In the genomic region with DNA sequence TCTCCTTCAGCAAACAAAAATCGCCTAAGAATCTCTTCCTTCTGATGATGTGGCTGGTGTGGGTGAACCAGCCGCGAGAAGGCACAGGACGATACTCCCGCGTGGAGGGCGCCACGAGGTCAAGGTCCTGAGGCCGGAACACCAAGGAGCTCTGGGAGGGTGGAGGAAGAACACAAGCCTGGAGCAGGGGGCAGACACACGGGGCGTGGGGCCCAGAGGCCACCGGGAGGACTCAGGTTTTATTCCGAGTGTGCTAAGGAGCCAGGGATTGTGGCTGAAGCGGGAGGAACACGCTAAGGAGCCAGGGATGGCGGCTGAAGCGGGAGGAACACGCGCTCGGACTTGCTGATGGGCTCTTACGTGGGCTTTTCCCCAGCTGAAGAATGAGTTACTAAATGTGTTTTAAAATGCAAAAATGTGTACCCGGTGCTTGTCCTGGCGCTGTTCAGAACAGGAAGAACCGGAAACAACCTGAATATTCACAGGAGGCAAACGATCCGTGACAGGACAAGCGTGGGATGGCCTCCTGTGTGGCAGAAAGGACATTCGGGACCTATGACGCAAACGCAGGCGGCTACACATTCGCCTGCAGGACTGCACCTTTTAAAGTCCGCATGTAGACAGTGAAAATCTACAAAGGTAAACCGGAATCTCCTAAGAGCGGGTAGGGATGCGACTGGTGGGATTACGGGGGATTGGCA, we compare ENCODE assay signal across 20 cellular contexts.
DNase-seq lines count a peak whose midpoint lies in the region; ATAC-seq and TF ChIP-seq lines count a peak whose summit lies in the region.
"Had no signal": no experiment of that assay in that cellular context is flagged by ENCODE, and none has a peak within 500 bp of the region (broad histone marks: within the 10 kb centered on the region; RNA-seq: fewer than 3 reads in every experiment).

No MANE protein-coding gene starts in this region.

- H3K9me3 Mint-ChIP-seq in GM23338 (no peaks in the 10 kb centered on the region), nephron progenitor cell (no peaks in the 10 kb centered on the region)
- H3K9me3 Mint-ChIP-seq: CD8-positive, alpha-beta T cell; memory B cell; natural killer cell had no signal

- H4K20me1 ChIP-seq in BLaER1: no peaks in the 10 kb centered on the region
- no peaks in the 10 kb centered on the region for H4K20me1 ChIP-seq in GM23338 (replicated peaks; ENCODE audit: insufficient read depth)

- H3K27ac Mint-ChIP-seq in GM23338: peak overlapping the region; percentile 67; the same call in 1 of the 2 replicates
- peak overlapping the region; percentile 42 for H3K27ac Mint-ChIP-seq in nephron progenitor cell
- H3K27ac Mint-ChIP-seq: CD8-positive, alpha-beta T cell; memory B cell; natural killer cell had no signal

- H3K9me3 ChIP-seq in BLaER1: no peaks in the 10 kb centered on the region

- ATAC-seq in GM23338 (no peak), GM18502 (IDR thresholded peaks at IDR 0.05; ENCODE audit: poor library complexity, unreplicated experiment) (no peak), GM18867 (IDR thresholded peaks at IDR 0.05; ENCODE audit: unreplicated experiment) (no peak)
- ATAC-seq: CD8-positive, alpha-beta T cell; natural killer cell had no signal

- no peaks in the 10 kb centered on the region for H3K27me3 ChIP-seq in BLaER1
- H3K27me3 ChIP-seq in GM23338 (ENCODE audit: insufficient read depth): no peaks in the 10 kb centered on the region

- DNase-seq in GM23338 (ENCODE audit: low spot score) (no peak), epithelial cell of esophagus (ENCODE audit: low read depth) (peak; percentile 26), nephron progenitor cell (no peak), AML-193 (lab: John Stamatoyannopoulos, UW) (no peak), substantia nigra (lab: John Stamatoyannopoulos, UW) (no peak)
- DNase-seq: activated naive CD4-positive, alpha-beta T cell; CD8-positive, alpha-beta T cell; cerebellar nuclear complex; natural killer cell; NCI-H2107; NCI-H774; OCI-M1; SHP77; small intestine; stimulated activated CD4-positive, alpha-beta T cell treated with anti-CD3 and anti-CD28 coated beads, Interleukin-4, amount 100 ng/mL, for 24 hours; T-helper 1 cell had no signal

- H3K4me1 Mint-ChIP-seq in GM23338 (peaks cover 15% of the 10 kb centered on the region), nephron progenitor cell (peaks cover 36% of the 10 kb centered on the region)

- no peaks in the 10 kb centered on the region for H3K79me2 ChIP-seq in GM23338 (replicated peaks; ENCODE audit: insufficient read depth)

- H3K27me3 Mint-ChIP-seq in GM23338 (ENCODE audit: insufficient read depth, low read depth, poor library complexity) (peaks cover 5% of the 10 kb centered on the region), nephron progenitor cell (ENCODE audit: low read depth, poor library complexity) (peaks cover 6% of the 10 kb centered on the region)
- H3K27me3 Mint-ChIP-seq: memory B cell had no signal

- H2AFZ ChIP-seq in GM23338: no peak overlapping the region

- H3K36me3 Mint-ChIP-seq in GM23338 (ENCODE audit: low read depth) (peaks cover 20% of the 10 kb centered on the region; the same call in 2 of the 3 replicates), nephron progenitor cell (ENCODE audit: low read depth) (peaks cover 39% of the 10 kb centered on the region)
- H3K36me3 Mint-ChIP-seq: natural killer cell had no signal

- H3K9me2 ChIP-seq in GM23338 (ENCODE audit: insufficient read depth): no peaks in the 10 kb centered on the region

- peak overlapping the region; percentile 67 for H3K9ac ChIP-seq in BLaER1

- H3K4me3 Mint-ChIP-seq in GM23338: no peak overlapping the region
- H3K4me3 Mint-ChIP-seq in nephron progenitor cell: no peak overlapping the region
- H3K4me3 Mint-ChIP-seq: CD8-positive, alpha-beta T cell; memory B cell; natural killer cell had no signal

- H3K4me1 ChIP-seq in BLaER1 (peaks cover 98% of the 10 kb centered on the region), GM23338 (ENCODE audit: insufficient read depth) (no peaks in the 10 kb centered on the region)

- H3K4me2 ChIP-seq in BLaER1 (peak overlapping the region; percentile 76), GM23338 (no peak overlapping the region)

- 0 out of 2 replicates have a peak, but pooled peaks cover 6% of the 10 kb centered on the region for H3K36me3 ChIP-seq in BLaER1
- H3K36me3 ChIP-seq in GM23338 (ENCODE audit: insufficient read depth): no peaks in the 10 kb centered on the region

- TF ChIP-seq CTCF in GM23338 (conservative IDR thresholded peaks at IDR 0.05; ENCODE audit: low read depth in 2 of 2) (no peak), epithelial cell of esophagus (IDR thresholded peaks at IDR 0.05; ENCODE audit: insufficient read depth, low read depth, low read length, missing control alignments) (no peak), nephron progenitor cell (IDR thresholded peaks at IDR 0.05) (no peak)

- H3K27ac ChIP-seq in BLaER1 (peak overlapping the region; percentile 77), GM23338 (ENCODE audit: low read depth) (no peak overlapping the region), substantia nigra (ENCODE audit: low read depth, low read length, poor library complexity, severe bottlenecking) (no peak overlapping the region)

- H3K4me3 ChIP-seq in BLaER1 (no peak overlapping the region), GM23338 (no peak overlapping the region), epithelial cell of esophagus (ENCODE audit: low read length) (no peak overlapping the region)

- no peaks in the 10 kb centered on the region for H3F3A ChIP-seq in GM23338 (replicated peaks; ENCODE audit: low read depth)

TF ChIP-seq in GM23338, 12 proteins besides CTCF, POLR2A, EP300 and RAD21:
- no peak for TF ChIP-seq NANOG (IDR thresholded peaks at IDR 0.05; ENCODE audit: borderline replicate concordance)
- no peak for TF ChIP-seq STAT1 (IDR thresholded peaks at IDR 0.05; ENCODE audit: unreplicated experiment)
- no peak for TF ChIP-seq POLR2AphosphoS5 (IDR thresholded peaks at IDR 0.05; ENCODE audit: low read depth)
- no peak for TF ChIP-seq EZH2 (IDR thresholded peaks at IDR 0.05; ENCODE audit: low read depth, unreplicated experiment)
- no peak for TF ChIP-seq CREB1 (CRISPR knock-in tag; IDR thresholded peaks at IDR 0.05; ENCODE audit: low read depth)
- TF ChIP-seq, protein P1, sequence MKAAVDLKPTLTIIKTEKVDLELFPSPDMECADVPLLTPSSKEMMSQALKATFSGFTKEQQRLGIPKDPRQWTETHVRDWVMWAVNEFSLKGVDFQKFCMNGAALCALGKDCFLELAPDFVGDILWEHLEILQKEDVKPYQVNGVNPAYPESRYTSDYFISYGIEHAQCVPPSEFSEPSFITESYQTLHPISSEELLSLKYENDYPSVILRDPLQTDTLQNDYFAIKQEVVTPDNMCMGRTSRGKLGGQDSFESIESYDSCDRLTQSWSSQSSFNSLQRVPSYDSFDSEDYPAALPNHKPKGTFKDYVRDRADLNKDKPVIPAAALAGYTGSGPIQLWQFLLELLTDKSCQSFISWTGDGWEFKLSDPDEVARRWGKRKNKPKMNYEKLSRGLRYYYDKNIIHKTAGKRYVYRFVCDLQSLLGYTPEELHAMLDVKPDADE (IDR thresholded peaks at IDR 0.05): no peak
- TF ChIP-seq JUNB (IDR thresholded peaks at IDR 0.05; ENCODE audit: unreplicated experiment): no peak
- TF ChIP-seq ZNF331 (CRISPR knock-in tag; IDR thresholded peaks at IDR 0.05; ENCODE audit: low read depth): no peak
